ENCODE assay signal across 1 cellular context in the genomic region with DNA sequence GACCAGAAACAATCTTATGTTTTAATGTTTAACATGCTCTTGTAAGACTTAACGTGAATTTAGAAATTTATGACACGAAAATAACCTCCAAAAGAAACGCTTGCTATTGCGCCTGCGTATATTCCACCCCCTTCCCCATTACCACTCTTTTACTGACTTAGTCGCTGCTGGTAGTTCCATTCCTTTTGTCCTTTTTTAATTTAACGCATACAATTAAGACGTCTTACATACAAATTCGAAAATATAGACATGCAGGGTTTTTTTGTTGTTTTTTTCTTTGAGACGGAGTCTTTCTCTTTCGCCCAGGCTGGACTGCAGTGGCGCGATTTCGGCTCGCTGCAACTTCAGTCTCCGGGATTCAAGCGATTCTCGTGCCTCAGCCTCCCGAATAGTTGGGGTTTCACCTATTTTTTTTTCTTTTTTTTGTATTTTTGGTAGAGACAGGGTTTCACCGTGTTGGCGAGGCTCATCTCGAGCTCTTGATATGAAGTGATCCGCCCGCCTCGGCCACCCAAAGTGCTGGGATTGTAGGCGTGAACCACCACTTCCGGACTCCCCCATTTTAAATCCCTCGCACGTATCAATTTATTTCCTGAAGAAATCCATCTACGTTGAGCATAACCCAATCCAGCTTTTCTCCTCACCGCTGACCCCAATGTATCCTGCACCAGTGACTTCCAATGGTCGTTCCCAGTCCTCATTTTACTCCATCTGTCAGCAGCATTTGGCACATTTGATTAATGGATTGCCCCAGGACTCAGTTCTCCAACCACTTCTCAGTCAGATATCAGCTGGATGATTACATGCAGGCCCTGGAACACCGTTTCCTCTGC.
A peak's percentile ranks its signal among the peaks of the same experiment; 100 is the strongest.
TF ChIP-seq lines count a peak whose summit lies in the region.

No MANE protein-coding gene starts in this region.

TF ChIP-seq in HEK293, 187 proteins besides CTCF, POLR2A, EP300 and RAD21 (continued from another document and continues in another):
- no peak for TF ChIP-seq ZNF596 (tag by site-specific recombination; IDR thresholded peaks at IDR 0.05)
- TF ChIP-seq ZNF341 (tag by site-specific recombination; IDR thresholded peaks at IDR 0.05; ENCODE audit: low read depth), result peak; percentile 34
- no peak for TF ChIP-seq ZNF292 (tag by site-specific recombination; IDR thresholded peaks at IDR 0.05; ENCODE audit: borderline replicate concordance, low read depth)
- no peak for TF ChIP-seq ZNF146 (tag by site-specific recombination; IDR thresholded peaks at IDR 0.05)
- TF ChIP-seq GLIS2 (tag by site-specific recombination; IDR thresholded peaks at IDR 0.05), result no peak
- TF ChIP-seq ZNF701 (tag by site-specific recombination; IDR thresholded peaks at IDR 0.05), result no peak
- TF ChIP-seq KLF10 (tag by site-specific recombination; IDR thresholded peaks at IDR 0.05), result no peak
- no peak for TF ChIP-seq ZNF37A (tag by site-specific recombination; IDR thresholded peaks at IDR 0.05)
- no peak for TF ChIP-seq ZNF280D (tag by site-specific recombination; IDR thresholded peaks at IDR 0.05)
- TF ChIP-seq ZFP41 (tag by site-specific recombination; IDR thresholded peaks at IDR 0.05; ENCODE audit: borderline replicate concordance), result no peak
- TF ChIP-seq, protein P1, sequence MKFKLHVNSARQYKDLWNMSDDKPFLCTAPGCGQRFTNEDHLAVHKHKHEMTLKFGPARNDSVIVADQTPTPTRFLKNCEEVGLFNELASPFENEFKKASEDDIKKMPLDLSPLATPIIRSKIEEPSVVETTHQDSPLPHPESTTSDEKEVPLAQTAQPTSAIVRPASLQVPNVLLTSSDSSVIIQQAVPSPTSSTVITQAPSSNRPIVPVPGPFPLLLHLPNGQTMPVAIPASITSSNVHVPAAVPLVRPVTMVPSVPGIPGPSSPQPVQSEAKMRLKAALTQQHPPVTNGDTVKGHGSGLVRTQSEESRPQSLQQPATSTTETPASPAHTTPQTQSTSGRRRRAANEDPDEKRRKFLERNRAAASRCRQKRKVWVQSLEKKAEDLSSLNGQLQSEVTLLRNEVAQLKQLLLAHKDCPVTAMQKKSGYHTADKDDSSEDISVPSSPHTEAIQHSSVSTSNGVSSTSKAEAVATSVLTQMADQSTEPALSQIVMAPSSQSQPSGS (tag by site-specific recombination; IDR thresholded peaks at IDR 0.05; ENCODE audit: low read depth), result no peak
- TF ChIP-seq, protein P2, sequence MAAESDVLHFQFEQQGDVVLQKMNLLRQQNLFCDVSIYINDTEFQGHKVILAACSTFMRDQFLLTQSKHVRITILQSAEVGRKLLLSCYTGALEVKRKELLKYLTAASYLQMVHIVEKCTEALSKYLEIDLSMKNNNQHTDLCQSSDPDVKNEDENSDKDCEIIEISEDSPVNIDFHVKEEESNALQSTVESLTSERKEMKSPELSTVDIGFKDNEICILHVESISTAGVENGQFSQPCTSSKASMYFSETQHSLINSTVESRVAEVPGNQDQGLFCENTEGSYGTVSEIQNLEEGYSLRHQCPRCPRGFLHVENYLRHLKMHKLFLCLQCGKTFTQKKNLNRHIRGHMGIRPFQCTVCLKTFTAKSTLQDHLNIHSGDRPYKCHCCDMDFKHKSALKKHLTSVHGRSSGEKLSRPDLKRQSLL (tag by site-specific recombination; IDR thresholded peaks at IDR 0.05), result no peak
- TF ChIP-seq ZXDB (tag by site-specific recombination; IDR thresholded peaks at IDR 0.05), result peak; percentile 13; the same call in 1 of the 2 replicates
- no peak for TF ChIP-seq ZNF768 (tag by site-specific recombination; IDR thresholded peaks at IDR 0.05)
- TF ChIP-seq ZNF561 (tag by site-specific recombination; IDR thresholded peaks at IDR 0.05; ENCODE audit: borderline replicate concordance), result no peak
- TF ChIP-seq, protein P3, sequence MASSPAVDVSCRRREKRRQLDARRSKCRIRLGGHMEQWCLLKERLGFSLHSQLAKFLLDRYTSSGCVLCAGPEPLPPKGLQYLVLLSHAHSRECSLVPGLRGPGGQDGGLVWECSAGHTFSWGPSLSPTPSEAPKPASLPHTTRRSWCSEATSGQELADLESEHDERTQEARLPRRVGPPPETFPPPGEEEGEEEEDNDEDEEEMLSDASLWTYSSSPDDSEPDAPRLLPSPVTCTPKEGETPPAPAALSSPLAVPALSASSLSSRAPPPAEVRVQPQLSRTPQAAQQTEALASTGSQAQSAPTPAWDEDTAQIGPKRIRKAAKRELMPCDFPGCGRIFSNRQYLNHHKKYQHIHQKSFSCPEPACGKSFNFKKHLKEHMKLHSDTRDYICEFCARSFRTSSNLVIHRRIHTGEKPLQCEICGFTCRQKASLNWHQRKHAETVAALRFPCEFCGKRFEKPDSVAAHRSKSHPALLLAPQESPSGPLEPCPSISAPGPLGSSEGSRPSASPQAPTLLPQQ (tag by site-specific recombination; IDR thresholded peaks at IDR 0.05), result no peak
- no peak for TF ChIP-seq ZNF248 (tag by site-specific recombination; IDR thresholded peaks at IDR 0.05)
- TF ChIP-seq ZNF10 (tag by site-specific recombination; IDR thresholded peaks at IDR 0.05), result no peak
- no peak for TF ChIP-seq ZNF555 (tag by site-specific recombination; conservative IDR thresholded peaks at IDR 0.05)
- no peak for TF ChIP-seq ZNF112 (tag by site-specific recombination; IDR thresholded peaks at IDR 0.05)
- TF ChIP-seq INSM2 (tag by site-specific recombination; IDR thresholded peaks at IDR 0.05), result no peak
- TF ChIP-seq HOXD13 (CRISPR knock-in tag; IDR thresholded peaks at IDR 0.05; ENCODE audit: borderline replicate concordance), result no peak
- TF ChIP-seq ZNF704 (tag by site-specific recombination; IDR thresholded peaks at IDR 0.05), result no peak
- TF ChIP-seq ZNF670 (tag by site-specific recombination; IDR thresholded peaks at IDR 0.05; ENCODE audit: low read depth), result no peak
- TF ChIP-seq OVOL3 (tag by site-specific recombination; IDR thresholded peaks at IDR 0.05), result no peak
- no peak for TF ChIP-seq BCL11A (tag by site-specific recombination; IDR thresholded peaks at IDR 0.05; ENCODE audit: low read depth)
- TF ChIP-seq, protein P4, sequence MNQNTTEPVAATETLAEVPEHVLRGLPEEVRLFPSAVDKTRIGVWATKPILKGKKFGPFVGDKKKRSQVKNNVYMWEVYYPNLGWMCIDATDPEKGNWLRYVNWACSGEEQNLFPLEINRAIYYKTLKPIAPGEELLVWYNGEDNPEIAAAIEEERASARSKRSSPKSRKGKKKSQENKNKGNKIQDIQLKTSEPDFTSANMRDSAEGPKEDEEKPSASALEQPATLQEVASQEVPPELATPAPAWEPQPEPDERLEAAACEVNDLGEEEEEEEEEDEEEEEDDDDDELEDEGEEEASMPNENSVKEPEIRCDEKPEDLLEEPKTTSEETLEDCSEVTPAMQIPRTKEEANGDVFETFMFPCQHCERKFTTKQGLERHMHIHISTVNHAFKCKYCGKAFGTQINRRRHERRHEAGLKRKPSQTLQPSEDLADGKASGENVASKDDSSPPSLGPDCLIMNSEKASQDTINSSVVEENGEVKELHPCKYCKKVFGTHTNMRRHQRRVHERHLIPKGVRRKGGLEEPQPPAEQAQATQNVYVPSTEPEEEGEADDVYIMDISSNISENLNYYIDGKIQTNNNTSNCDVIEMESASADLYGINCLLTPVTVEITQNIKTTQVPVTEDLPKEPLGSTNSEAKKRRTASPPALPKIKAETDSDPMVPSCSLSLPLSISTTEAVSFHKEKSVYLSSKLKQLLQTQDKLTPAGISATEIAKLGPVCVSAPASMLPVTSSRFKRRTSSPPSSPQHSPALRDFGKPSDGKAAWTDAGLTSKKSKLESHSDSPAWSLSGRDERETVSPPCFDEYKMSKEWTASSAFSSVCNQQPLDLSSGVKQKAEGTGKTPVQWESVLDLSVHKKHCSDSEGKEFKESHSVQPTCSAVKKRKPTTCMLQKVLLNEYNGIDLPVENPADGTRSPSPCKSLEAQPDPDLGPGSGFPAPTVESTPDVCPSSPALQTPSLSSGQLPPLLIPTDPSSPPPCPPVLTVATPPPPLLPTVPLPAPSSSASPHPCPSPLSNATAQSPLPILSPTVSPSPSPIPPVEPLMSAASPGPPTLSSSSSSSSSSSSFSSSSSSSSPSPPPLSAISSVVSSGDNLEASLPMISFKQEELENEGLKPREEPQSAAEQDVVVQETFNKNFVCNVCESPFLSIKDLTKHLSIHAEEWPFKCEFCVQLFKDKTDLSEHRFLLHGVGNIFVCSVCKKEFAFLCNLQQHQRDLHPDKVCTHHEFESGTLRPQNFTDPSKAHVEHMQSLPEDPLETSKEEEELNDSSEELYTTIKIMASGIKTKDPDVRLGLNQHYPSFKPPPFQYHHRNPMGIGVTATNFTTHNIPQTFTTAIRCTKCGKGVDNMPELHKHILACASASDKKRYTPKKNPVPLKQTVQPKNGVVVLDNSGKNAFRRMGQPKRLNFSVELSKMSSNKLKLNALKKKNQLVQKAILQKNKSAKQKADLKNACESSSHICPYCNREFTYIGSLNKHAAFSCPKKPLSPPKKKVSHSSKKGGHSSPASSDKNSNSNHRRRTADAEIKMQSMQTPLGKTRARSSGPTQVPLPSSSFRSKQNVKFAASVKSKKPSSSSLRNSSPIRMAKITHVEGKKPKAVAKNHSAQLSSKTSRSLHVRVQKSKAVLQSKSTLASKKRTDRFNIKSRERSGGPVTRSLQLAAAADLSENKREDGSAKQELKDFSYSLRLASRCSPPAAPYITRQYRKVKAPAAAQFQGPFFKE (tag by site-specific recombination; IDR thresholded peaks at IDR 0.05; ENCODE audit: borderline replicate concordance), result no peak
- TF ChIP-seq, protein P5, sequence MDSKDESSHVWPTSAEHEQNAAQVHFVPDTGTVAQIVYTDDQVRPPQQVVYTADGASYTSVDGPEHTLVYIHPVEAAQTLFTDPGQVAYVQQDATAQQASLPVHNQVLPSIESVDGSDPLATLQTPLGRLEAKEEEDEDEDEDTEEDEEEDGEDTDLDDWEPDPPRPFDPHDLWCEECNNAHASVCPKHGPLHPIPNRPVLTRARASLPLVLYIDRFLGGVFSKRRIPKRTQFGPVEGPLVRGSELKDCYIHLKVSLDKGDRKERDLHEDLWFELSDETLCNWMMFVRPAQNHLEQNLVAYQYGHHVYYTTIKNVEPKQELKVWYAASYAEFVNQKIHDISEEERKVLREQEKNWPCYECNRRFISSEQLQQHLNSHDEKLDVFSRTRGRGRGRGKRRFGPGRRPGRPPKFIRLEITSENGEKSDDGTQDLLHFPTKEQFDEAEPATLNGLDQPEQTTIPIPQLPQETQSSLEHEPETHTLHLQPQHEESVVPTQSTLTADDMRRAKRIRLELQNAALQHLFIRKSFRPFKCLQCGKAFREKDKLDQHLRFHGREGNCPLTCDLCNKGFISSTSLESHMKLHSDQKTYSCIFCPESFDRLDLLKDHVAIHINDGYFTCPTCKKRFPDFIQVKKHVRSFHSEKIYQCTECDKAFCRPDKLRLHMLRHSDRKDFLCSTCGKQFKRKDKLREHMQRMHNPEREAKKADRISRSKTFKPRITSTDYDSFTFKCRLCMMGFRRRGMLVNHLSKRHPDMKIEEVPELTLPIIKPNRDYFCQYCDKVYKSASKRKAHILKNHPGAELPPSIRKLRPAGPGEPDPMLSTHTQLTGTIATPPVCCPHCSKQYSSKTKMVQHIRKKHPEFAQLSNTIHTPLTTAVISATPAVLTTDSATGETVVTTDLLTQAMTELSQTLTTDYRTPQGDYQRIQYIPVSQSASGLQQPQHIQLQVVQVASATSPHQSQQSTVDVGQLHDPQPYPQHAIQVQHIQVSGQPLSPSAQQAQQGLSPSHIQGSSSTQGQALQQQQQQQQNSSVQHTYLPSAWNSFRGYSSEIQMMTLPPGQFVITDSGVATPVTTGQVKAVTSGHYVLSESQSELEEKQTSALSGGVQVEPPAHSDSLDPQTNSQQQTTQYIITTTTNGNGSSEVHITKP (tag by site-specific recombination; IDR thresholded peaks at IDR 0.05), result peak; percentile 99
- TF ChIP-seq ZNF2 (tag by site-specific recombination; IDR thresholded peaks at IDR 0.05), result no peak
- TF ChIP-seq REPIN1 (tag by site-specific recombination; IDR thresholded peaks at IDR 0.05; ENCODE audit: low read depth), result no peak
- TF ChIP-seq ZNF416 (tag by site-specific recombination; IDR thresholded peaks at IDR 0.05), result no peak
- TF ChIP-seq ZNF221 (tag by site-specific recombination; IDR thresholded peaks at IDR 0.05; ENCODE audit: borderline replicate concordance), result no peak
- TF ChIP-seq ZFHX2 (tag by site-specific recombination; conservative IDR thresholded peaks at IDR 0.05), result peak; percentile 63
- no peak for TF ChIP-seq GLI2 (tag by site-specific recombination; IDR thresholded peaks at IDR 0.05; ENCODE audit: borderline replicate concordance, low read depth)
- no peak for TF ChIP-seq ZNF175 (tag by site-specific recombination; IDR thresholded peaks at IDR 0.05)
